Comparison of ENCODE assay signal across 20 cellular contexts in the genomic region with DNA sequence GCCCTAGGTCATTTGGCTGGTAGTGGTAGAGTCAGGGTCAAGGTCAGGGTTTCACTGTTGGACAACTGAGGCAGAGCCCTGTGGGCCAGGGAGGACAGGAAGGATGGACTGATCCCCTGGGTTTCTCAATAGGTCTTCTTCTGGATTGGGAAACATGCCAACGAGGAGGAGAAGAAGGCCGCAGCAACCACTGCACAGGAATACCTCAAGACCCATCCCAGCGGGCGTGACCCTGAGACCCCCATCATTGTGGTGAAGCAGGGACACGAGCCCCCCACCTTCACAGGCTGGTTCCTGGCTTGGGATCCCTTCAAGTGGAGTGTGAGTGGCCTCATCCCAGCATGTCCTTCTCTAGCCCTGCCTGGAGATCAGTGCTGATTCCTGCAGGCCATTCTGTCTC. TPM values are rescaled to one million over a fixed set of nuclear protein-coding genes. Genes with fewer than 3 reads are reported as not detected.
DNase-seq lines count a peak whose midpoint lies in the region; ATAC-seq and TF ChIP-seq lines count a peak whose summit lies in the region.
"Had no signal": no experiment of that assay in that cellular context is flagged by ENCODE, and none has a peak within 500 bp of the region (broad histone marks: within the 10 kb centered on the region; RNA-seq: fewer than 3 reads in every experiment).

No MANE protein-coding gene starts in this region.

- no peak overlapping the region for H2BK12ac ChIP-seq in trophoblast cell (ENCODE audit: low read length)

- POLR2A ChIA-PET in GM10248 (lab: Yijun Ruan, JAX): no interaction called here

- no peak overlapping the region for H2BK120ac ChIP-seq in trophoblast cell (ENCODE audit: insufficient read depth, low read length, poor library complexity)

- H2AFZ ChIP-seq in hepatocyte (no peak overlapping the region), trophoblast cell (ENCODE audit: insufficient read depth, low read length, poor library complexity) (no peak overlapping the region)
- H2AFZ ChIP-seq: GM23248 had no signal

- no peaks in the 10 kb centered on the region for H3K4me1 Mint-ChIP-seq in type B pancreatic cell (ENCODE audit: unreplicated experiment)

- H3K27ac Mint-ChIP-seq in type B pancreatic cell: no peak overlapping the region
- H3K27ac Mint-ChIP-seq: CD8-positive, alpha-beta T cell had no signal

- no peaks in the 10 kb centered on the region for H3K9me2 ChIP-seq in hepatocyte (replicated peaks; ENCODE audit: insufficient read depth)

- intact Hi-C loops in upper lobe of right lung (cut with DNase I): no loop called here

- no peak overlapping the region for H2BK5ac ChIP-seq in trophoblast cell (ENCODE audit: low read depth, low read length, poor library complexity)

- H3K27me3 ChIP-seq in hepatocyte: no peaks in the 10 kb centered on the region
- H3K27me3 ChIP-seq in trophoblast cell (ENCODE audit: insufficient read depth, low read length): no peaks in the 10 kb centered on the region
- no peaks in the 10 kb centered on the region for H3K27me3 ChIP-seq in upper lobe of right lung

- DNase-seq in GM10248 (ENCODE audit: extremely low spot score) (peak; percentile 5), hepatocyte (ENCODE audit: low spot score) (no peak), trophoblast cell (no peak), upper lobe of right lung (peak; percentile 37), Ammon's horn (ENCODE audit: low spot score) (no peak), pons (ENCODE audit: low spot score) (no peak), type B pancreatic cell (ENCODE audit: extremely low spot score, unreplicated experiment) (no peak)
- DNase-seq: CD8-positive, alpha-beta T cell; COR-L47; DMS153; DMS79 treated with DMSO at 0.1 percent for 48 hours; GDM1; GM23248; IMR-90 had no signal

- TF ChIP-seq CTCF in GM10248 (IDR thresholded peaks at IDR 0.05; ENCODE audit: control extremely low read depth, extremely low read depth, low read depth, missing control alignments) (no peak), hepatocyte (IDR thresholded peaks at IDR 0.05; ENCODE audit: poor library complexity) (no peak), upper lobe of right lung (IDR thresholded peaks at IDR 0.05) (no peak), type B pancreatic cell (conservative IDR thresholded peaks at IDR 0.05) (no peak)

- H3K14ac ChIP-seq in trophoblast cell (ENCODE audit: low read length): no peak overlapping the region

- H4K12ac ChIP-seq in trophoblast cell (ENCODE audit: low read depth, low read length): no peak overlapping the region

- H3K79me2 ChIP-seq in hepatocyte: no peaks in the 10 kb centered on the region
- H3K79me2 ChIP-seq in trophoblast cell (ENCODE audit: control insufficient read depth, insufficient read depth, low read length, poor library complexity): no peaks in the 10 kb centered on the region

- H3K27ac ChIP-seq in hepatocyte (peak overlapping the region; percentile 71), trophoblast cell (ENCODE audit: low read depth, low read length) (no peak overlapping the region), upper lobe of right lung (no peak overlapping the region)
- H3K27ac ChIP-seq: A549, GM23248, HL-60 had no signal

- no peak overlapping the region for H3K23ac ChIP-seq in trophoblast cell (ENCODE audit: low read length)

- no peak overlapping the region for H3K9ac ChIP-seq in trophoblast cell (ENCODE audit: low read length)
- H3K9ac ChIP-seq: GM23248 had no signal

- no peak overlapping the region for H3K4me3 Mint-ChIP-seq in type B pancreatic cell
- H3K4me3 Mint-ChIP-seq: CD14-positive monocyte; CD8-positive, alpha-beta T cell had no signal

- H3K4me3 ChIP-seq in hepatocyte: no peak overlapping the region
- H3K4me3 ChIP-seq in trophoblast cell (ENCODE audit: low read depth, low read length): peak overlapping the region; percentile 9
- H3K4me3 ChIP-seq in upper lobe of right lung: no peak overlapping the region
- H3K4me3 ChIP-seq: A549, GM23248 had no signal

- 95% methylated on average over 5 of the region's 5 CpGs for WGBS in hepatocyte (ENCODE audit: low lambda C conversion rate, missing lambda C conversion rate)
- WGBS in trophoblast cell (ENCODE audit: extremely low coverage, insufficient coverage, insufficient read length): no CpG with 5 or more reads among the region's 5 CpGs

- no peak overlapping the region for H2AK5ac ChIP-seq in trophoblast cell (ENCODE audit: low read length)

- CTCF ChIA-PET in GM10248 (lab: Yijun Ruan, JAX): no interaction called here

- no peak for ATAC-seq in upper lobe of right lung
- ATAC-seq: A549; CD8-positive, alpha-beta T cell; HCT116 had no signal

- no peak overlapping the region for H3K18ac ChIP-seq in trophoblast cell (ENCODE audit: low read length)

- no peak overlapping the region for H4K8ac ChIP-seq in trophoblast cell (ENCODE audit: low read depth, low read length)

- H3K27me3 Mint-ChIP-seq in type B pancreatic cell: no peaks in the 10 kb centered on the region

- H3K4ac ChIP-seq in trophoblast cell (ENCODE audit: low read depth, low read length): no peak overlapping the region

- H3K9me3 ChIP-seq in hepatocyte (ENCODE audit: low read depth) (no peaks in the 10 kb centered on the region), trophoblast cell (ENCODE audit: insufficient read depth, low read depth, low read length) (no peaks in the 10 kb centered on the region), upper lobe of right lung (no peaks in the 10 kb centered on the region)
- H3K9me3 ChIP-seq: A549 had no signal

- no peak overlapping the region for H3K4me2 ChIP-seq in hepatocyte
- no peak overlapping the region for H3K4me2 ChIP-seq in trophoblast cell (ENCODE audit: low read length)
- H3K4me2 ChIP-seq: A549 had no signal

- H3K79me1 ChIP-seq in trophoblast cell (ENCODE audit: low read length): no peaks in the 10 kb centered on the region

- no peaks in the 10 kb centered on the region for H3K36me3 Mint-ChIP-seq in type B pancreatic cell
- H3K36me3 Mint-ChIP-seq: CD14-positive monocyte; CD8-positive, alpha-beta T cell had no signal

- H3K4me1 ChIP-seq in hepatocyte (ENCODE audit: insufficient read depth) (peaks cover 12% of the 10 kb centered on the region), trophoblast cell (ENCODE audit: control insufficient read depth in 1 of 2, insufficient read depth in 2 of 2, low read length in 2 of 2) (no peaks in the 10 kb centered on the region), upper lobe of right lung (no peaks in the 10 kb centered on the region)
- H3K4me1 ChIP-seq: A549 had no signal

- H3K36me3 ChIP-seq in hepatocyte (replicated peaks; ENCODE audit: insufficient read depth, low read depth): no peaks in the 10 kb centered on the region
- no peaks in the 10 kb centered on the region for H3K36me3 ChIP-seq in trophoblast cell (ENCODE audit: control insufficient read depth in 1 of 2, insufficient read depth in 2 of 2, low read length in 2 of 2)
- no peaks in the 10 kb centered on the region for H3K36me3 ChIP-seq in upper lobe of right lung

- no peak overlapping the region for H4K91ac ChIP-seq in trophoblast cell (ENCODE audit: low read depth, low read length)

- no peaks in the 10 kb centered on the region for H4K20me1 ChIP-seq in hepatocyte (ENCODE audit: insufficient read depth, poor library complexity, severe bottlenecking)

- no peaks in the 10 kb centered on the region for H3K9me3 Mint-ChIP-seq in type B pancreatic cell
- H3K9me3 Mint-ChIP-seq: CD14-positive monocyte; CD8-positive, alpha-beta T cell had no signal

RNA-seq across cellular contexts. Expression of a gene that starts 18.1 kb away (rescaled TPM):
- total RNA-seq in hepatocyte: 218 and 261 TPM in 2 replicates
- 151 and 160 TPM in 2 replicates for polyA plus RNA-seq in hepatocyte
- polyA plus RNA-seq in trophoblast cell (2013): 0.16 and 0.17 TPM in 2 replicates
- total RNA-seq in upper lobe of right lung: not detected
- total RNA-seq in type B pancreatic cell (ENCODE audit: low replicate concordance): 64.6 and 142 TPM in 2 replicates
- total RNA-seq: GM23248, IMR-90 had no signal
- polyA plus RNA-seq: AG04450, BJ, CD14-positive monocyte, GM23248, IMR-90 had no signal

RNA-seq across cellular contexts. Expression of a gene that starts 37.3 kb away (rescaled TPM):
- total RNA-seq in hepatocyte (124 and 142 TPM in 2 replicates), upper lobe of right lung (169 TPM), type B pancreatic cell (ENCODE audit: low replicate concordance) (96.4 and 112 TPM in 2 replicates)
- 48.4 and 53.1 TPM in 2 replicates for polyA plus RNA-seq in hepatocyte
- polyA plus RNA-seq in trophoblast cell (2013): 37.9 and 39.2 TPM in 2 replicates

RNA-seq across cellular contexts. Expression of a gene that starts 54.9 kb away (rescaled TPM):
- total RNA-seq in hepatocyte: 0.60 and 0.72 TPM in 2 replicates
- 0.74 and 1.2 TPM in 2 replicates for polyA plus RNA-seq in hepatocyte
- 0.05 and 0.06 TPM in 2 replicates for polyA plus RNA-seq in trophoblast cell (2013)
- total RNA-seq in upper lobe of right lung: 302 TPM
- total RNA-seq in type B pancreatic cell (ENCODE audit: low replicate concordance): 0.39 and 0.64 TPM in 2 replicates
- total RNA-seq: GM23248 had no signal
- polyA plus RNA-seq: AG04450 had no signal

Comparison
In these comparisons a context has a peak if more than half of its experiments do, and no peak if none do; other contexts are left out.
1. DNase-seq: peak in GM10248 (single experiment) and upper lobe of right lung (single experiment); none in hepatocyte (single experiment), trophoblast cell (0 of 2), Ammon's horn (single experiment), pons (single experiment) and type B pancreatic cell (single experiment).
2. RNA of a gene that starts 18.1 kb away (total RNA-seq): 218 to 261 TPM in hepatocyte and 64.6 to 142 TPM in type B pancreatic cell; not detected in upper lobe of right lung (single experiment); every median in the first group is over 10 times any median in the second.
3. RNA of a gene that starts 54.9 kb away (total RNA-seq): 302 TPM in upper lobe of right lung (single experiment); 0.60 to 0.72 TPM in hepatocyte and 0.39 to 0.64 TPM in type B pancreatic cell; every median in the first group is over 100 times any median in the second.